ENCODE assay signal across 19 cellular contexts in genomic region chr10:1489801-1490200, GRCh38.
"Had no signal": no experiment of that assay in that cellular context is flagged by ENCODE, and none has a peak within 500 bp of the region (broad histone marks: within the 10 kb centered on the region; RNA-seq: fewer than 3 reads in every experiment).

No MANE protein-coding gene starts in this region.

- H3K27ac Mint-ChIP-seq: activated CD4-positive, alpha-beta memory T cell treated with anti-CD3 and anti-CD28 coated beads for 36 hours; activated naive CD8-positive, alpha-beta T cell treated with anti-CD3 and anti-CD28 coated beads for 36 hours; activated T-helper 1 cell treated with anti-CD3 and anti-CD28 coated beads, Interleukin-12 subunit alpha, Interleukin-12 subunit beta, Interleukin-2, Interleukin-4 antibody, amounts not matched to agents 30 ng/mL and 10 ng/mL and 1 ng/mL, durations not matched to agents 14 hours and 24 hours and 36 hours; dendritic cell treated with granulocyte-macrophage colony-stimulating factor and Interleukin-4, amounts not matched to agents 40 ng/mL and 50 ng/mL, for 4 days; naive thymus-derived CD8-positive, alpha-beta T cell; stimulated activated effector memory CD8-positive, alpha-beta T cell treated with anti-CD3 and anti-CD28 coated beads, Interleukin-12 subunit alpha, Interleukin-12 subunit beta, amount 100 ng/mL, for 72 hours; type B pancreatic cell; WTC11 had no signal

- H3K4me1 ChIP-seq: esophagus muscularis mucosa, pancreas, sigmoid colon, testis had no signal

- H3K9me3 ChIP-seq: esophagus muscularis mucosa, pancreas, sigmoid colon, testis had no signal

- H3K27me3 ChIP-seq: pancreas, sigmoid colon, testis had no signal

- H3K9me3 Mint-ChIP-seq: activated CD4-positive, alpha-beta memory T cell treated with anti-CD3 and anti-CD28 coated beads for 36 hours; activated naive CD8-positive, alpha-beta T cell treated with anti-CD3 and anti-CD28 coated beads for 36 hours; activated T-helper 1 cell treated with anti-CD3 and anti-CD28 coated beads, Interleukin-12 subunit alpha, Interleukin-12 subunit beta, Interleukin-2, Interleukin-4 antibody, amounts not matched to agents 30 ng/mL and 10 ng/mL and 1 ng/mL, durations not matched to agents 14 hours and 24 hours and 36 hours; dendritic cell treated with granulocyte-macrophage colony-stimulating factor and Interleukin-4, amounts not matched to agents 40 ng/mL and 50 ng/mL, for 4 days; naive thymus-derived CD8-positive, alpha-beta T cell; stimulated activated effector memory CD8-positive, alpha-beta T cell treated with anti-CD3 and anti-CD28 coated beads, Interleukin-12 subunit alpha, Interleukin-12 subunit beta, amount 100 ng/mL, for 72 hours; type B pancreatic cell; WTC11 had no signal

- H3K36me3 Mint-ChIP-seq: activated CD4-positive, alpha-beta memory T cell treated with anti-CD3 and anti-CD28 coated beads for 36 hours; activated naive CD8-positive, alpha-beta T cell treated with anti-CD3 and anti-CD28 coated beads for 36 hours; naive thymus-derived CD8-positive, alpha-beta T cell; stimulated activated effector memory CD8-positive, alpha-beta T cell treated with anti-CD3 and anti-CD28 coated beads, Interleukin-12 subunit alpha, Interleukin-12 subunit beta, amount 100 ng/mL, for 72 hours; WTC11 had no signal

- DNase-seq: activated CD4-positive, alpha-beta memory T cell treated with anti-CD3 and anti-CD28 coated beads for 36 hours; activated CD4-positive, alpha-beta T cell treated with anti-CD3 and anti-CD28 coated beads for 4 hours; activated naive CD4-positive, alpha-beta T cell; activated naive CD8-positive, alpha-beta T cell treated with anti-CD3 and anti-CD28 coated beads for 36 hours; activated T-cell treated with anti-CD3 and anti-CD28 coated beads for 4 hours; amniotic stem cell; effector memory CD4-positive, alpha-beta T cell; mesendoderm; pancreas; sigmoid colon; stimulated activated CD4-positive, alpha-beta T cell treated with anti-CD3 and anti-CD28 coated beads, Interleukin-4, amount 100 ng/mL, for 24 hours; testis had no signal

- H3K4me3 Mint-ChIP-seq: activated CD4-positive, alpha-beta memory T cell treated with anti-CD3 and anti-CD28 coated beads for 36 hours; activated naive CD8-positive, alpha-beta T cell treated with anti-CD3 and anti-CD28 coated beads for 36 hours; activated T-helper 1 cell treated with anti-CD3 and anti-CD28 coated beads, Interleukin-12 subunit alpha, Interleukin-12 subunit beta, Interleukin-2, Interleukin-4 antibody, amounts not matched to agents 30 ng/mL and 10 ng/mL and 1 ng/mL, durations not matched to agents 14 hours and 24 hours and 36 hours; dendritic cell treated with granulocyte-macrophage colony-stimulating factor and Interleukin-4, amounts not matched to agents 40 ng/mL and 50 ng/mL, for 4 days; stimulated activated effector memory CD8-positive, alpha-beta T cell treated with anti-CD3 and anti-CD28 coated beads, Interleukin-12 subunit alpha, Interleukin-12 subunit beta, amount 100 ng/mL, for 72 hours; type B pancreatic cell; WTC11 had no signal

- H3K36me3 ChIP-seq: esophagus muscularis mucosa, pancreas, sigmoid colon had no signal

- H3K27ac ChIP-seq: esophagus muscularis mucosa, pancreas, sigmoid colon, testis had no signal

- H3K4me1 Mint-ChIP-seq: activated naive CD8-positive, alpha-beta T cell treated with anti-CD3 and anti-CD28 coated beads for 36 hours; stimulated activated effector memory CD8-positive, alpha-beta T cell treated with anti-CD3 and anti-CD28 coated beads, Interleukin-12 subunit alpha, Interleukin-12 subunit beta, amount 100 ng/mL, for 72 hours; WTC11 had no signal

- H3K4me3 ChIP-seq: esophagus muscularis mucosa, pancreas, sigmoid colon, testis had no signal

- H3K27me3 Mint-ChIP-seq: activated naive CD8-positive, alpha-beta T cell treated with anti-CD3 and anti-CD28 coated beads for 36 hours; dendritic cell treated with granulocyte-macrophage colony-stimulating factor and Interleukin-4, amounts not matched to agents 40 ng/mL and 50 ng/mL, for 4 days had no signal
